16 cellular contexts compared by ENCODE assay signal in genomic region chr12:64716839-64717455, GRCh38. TPM values are rescaled to one million over a fixed set of nuclear protein-coding genes. Genes with fewer than 3 reads are reported as not detected.
DNase-seq lines count a peak whose midpoint lies in the region; ATAC-seq and TF ChIP-seq lines count a peak whose summit lies in the region.
"Had no signal": no experiment of that assay in that cellular context is flagged by ENCODE, and none has a peak within 500 bp of the region (broad histone marks: within the 10 kb centered on the region; RNA-seq: fewer than 3 reads in every experiment).

No MANE protein-coding gene starts in this region.

- TF ChIP-seq CTCF in fibroblast of the aortic adventitia (IDR thresholded peaks at IDR 0.05; ENCODE audit: insufficient read depth, low read length) (no peak), progenitor cell of endocrine pancreas (IDR thresholded peaks at IDR 0.05; ENCODE audit: unreplicated experiment) (no peak)

- no peak for DNase-seq in activated naive CD8-positive, alpha-beta T cell treated with anti-CD3 and anti-CD28 coated beads for 36 hours
- no peak for DNase-seq in activated naive CD8-positive, alpha-beta T cell treated with anti-CD3 and anti-CD28 coated beads, Interleukin-2, amount 10 ng/mL, durations not matched to agents 7 days and 5 days
- DNase-seq in fibroblast of the aortic adventitia (ENCODE audit: low read depth) = peak; percentile 8
- DNase-seq in progenitor cell of endocrine pancreas (ENCODE audit: low spot score, unreplicated experiment) = no peak
- no peak for DNase-seq in retina
- DNase-seq: ACHN; CD8-positive, alpha-beta memory T cell; H7; NCI-H1105 treated with DMSO at 0.1 percent for 48 hours; NCI-H187; NCI-H69 had no signal

- no peaks in the 10 kb centered on the region for H3K27me3 Mint-ChIP-seq in activated naive CD8-positive, alpha-beta T cell
- H3K27me3 Mint-ChIP-seq in activated naive CD8-positive, alpha-beta T cell treated with anti-CD3 and anti-CD28 coated beads for 36 hours = no peaks in the 10 kb centered on the region
- no peaks in the 10 kb centered on the region for H3K27me3 Mint-ChIP-seq in activated naive CD8-positive, alpha-beta T cell treated with anti-CD3 and anti-CD28 coated beads, Interleukin-2, amount 10 ng/mL, durations not matched to agents 7 days and 5 days
- no peaks in the 10 kb centered on the region for H3K27me3 Mint-ChIP-seq in progenitor cell of endocrine pancreas
- H3K27me3 Mint-ChIP-seq: B cell; CD8-positive, alpha-beta memory T cell had no signal

- H3K36me3 Mint-ChIP-seq in activated naive CD8-positive, alpha-beta T cell = peaks cover 41% of the 10 kb centered on the region
- H3K36me3 Mint-ChIP-seq in activated naive CD8-positive, alpha-beta T cell treated with anti-CD3 and anti-CD28 coated beads for 36 hours = peaks cover 39% of the 10 kb centered on the region
- peaks cover 51% of the 10 kb centered on the region for H3K36me3 Mint-ChIP-seq in activated naive CD8-positive, alpha-beta T cell treated with anti-CD3 and anti-CD28 coated beads, Interleukin-2, amount 10 ng/mL, durations not matched to agents 7 days and 5 days
- peaks cover 29% of the 10 kb centered on the region for H3K36me3 Mint-ChIP-seq in progenitor cell of endocrine pancreas (ENCODE audit: insufficient read depth)

- no peak for ATAC-seq in activated naive CD8-positive, alpha-beta T cell treated with anti-CD3 and anti-CD28 coated beads, Interleukin-2, amount 10 ng/mL, durations not matched to agents 7 days and 5 days (ENCODE audit: low read depth)
- ATAC-seq in GM18498 (IDR thresholded peaks at IDR 0.05; ENCODE audit: unreplicated experiment) (no peak), HG02763 (IDR thresholded peaks at IDR 0.05; ENCODE audit: unreplicated experiment) (no peak)
- ATAC-seq: HepG2 had no signal

- H3K9me3 Mint-ChIP-seq in activated naive CD8-positive, alpha-beta T cell (ENCODE audit: low read depth) = no peaks in the 10 kb centered on the region
- no peaks in the 10 kb centered on the region for H3K9me3 Mint-ChIP-seq in activated naive CD8-positive, alpha-beta T cell treated with anti-CD3 and anti-CD28 coated beads for 36 hours
- H3K9me3 Mint-ChIP-seq in activated naive CD8-positive, alpha-beta T cell treated with anti-CD3 and anti-CD28 coated beads, Interleukin-2, amount 10 ng/mL, durations not matched to agents 7 days and 5 days = no peaks in the 10 kb centered on the region
- no peaks in the 10 kb centered on the region for H3K9me3 Mint-ChIP-seq in progenitor cell of endocrine pancreas (ENCODE audit: low read depth)
- H3K9me3 Mint-ChIP-seq: CD8-positive, alpha-beta memory T cell had no signal

- peaks cover 24% of the 10 kb centered on the region for H3K4me1 Mint-ChIP-seq in activated naive CD8-positive, alpha-beta T cell (ENCODE audit: low read depth)
- peaks cover 24% of the 10 kb centered on the region for H3K4me1 Mint-ChIP-seq in activated naive CD8-positive, alpha-beta T cell treated with anti-CD3 and anti-CD28 coated beads for 36 hours
- peaks cover 21% of the 10 kb centered on the region for H3K4me1 Mint-ChIP-seq in activated naive CD8-positive, alpha-beta T cell treated with anti-CD3 and anti-CD28 coated beads, Interleukin-2, amount 10 ng/mL, durations not matched to agents 7 days and 5 days
- H3K4me1 Mint-ChIP-seq in progenitor cell of endocrine pancreas (ENCODE audit: low read depth) = no peaks in the 10 kb centered on the region
- H3K4me1 Mint-ChIP-seq: B cell had no signal

- POLR2A ChIA-PET in activated naive CD8-positive, alpha-beta T cell treated with anti-CD3 and anti-CD28 coated beads, Interleukin-2, amount 10 ng/mL, durations not matched to agents 7 days and 5 days (lab: Charles Lee) = no interaction called here

- H3K4me3 Mint-ChIP-seq in activated naive CD8-positive, alpha-beta T cell = no peak overlapping the region
- no peak overlapping the region for H3K4me3 Mint-ChIP-seq in activated naive CD8-positive, alpha-beta T cell treated with anti-CD3 and anti-CD28 coated beads for 36 hours
- H3K4me3 Mint-ChIP-seq in activated naive CD8-positive, alpha-beta T cell treated with anti-CD3 and anti-CD28 coated beads, Interleukin-2, amount 10 ng/mL, durations not matched to agents 7 days and 5 days = no peak overlapping the region
- H3K4me3 Mint-ChIP-seq in progenitor cell of endocrine pancreas (ENCODE audit: low read depth) = no peak overlapping the region
- H3K4me3 Mint-ChIP-seq: B cell; CD8-positive, alpha-beta memory T cell had no signal

- H3K27ac Mint-ChIP-seq in activated naive CD8-positive, alpha-beta T cell = peak overlapping the region; percentile 17
- H3K27ac Mint-ChIP-seq in activated naive CD8-positive, alpha-beta T cell treated with anti-CD3 and anti-CD28 coated beads for 36 hours = no peak overlapping the region
- peak overlapping the region; percentile 1 for H3K27ac Mint-ChIP-seq in activated naive CD8-positive, alpha-beta T cell treated with anti-CD3 and anti-CD28 coated beads, Interleukin-2, amount 10 ng/mL, durations not matched to agents 7 days and 5 days
- H3K27ac Mint-ChIP-seq in progenitor cell of endocrine pancreas = peak overlapping the region; percentile 62
- H3K27ac Mint-ChIP-seq: B cell had no signal

- H3K4me3 ChIP-seq in fibroblast of the aortic adventitia (ENCODE audit: low read depth, low read length) = no peak overlapping the region

RNA-seq across cellular contexts. Expression of gene GNS, which starts 42.3 kb away (rescaled TPM):
- total RNA-seq in activated naive CD8-positive, alpha-beta T cell treated with anti-CD3 and anti-CD28 coated beads for 36 hours = 10 to 100 TPM; 18.4 to 21.4 TPM
- total RNA-seq in activated naive CD8-positive, alpha-beta T cell treated with anti-CD3 and anti-CD28 coated beads, Interleukin-2, amount 10 ng/mL, durations not matched to agents 7 days and 5 days = 10 to 100 TPM; 28.6 to 32.0 TPM
- total RNA-seq in fibroblast of the aortic adventitia (ENCODE audit: low replicate concordance) (162 and 166 TPM in 2 replicates), progenitor cell of endocrine pancreas (71.5 and 78.8 TPM in 2 replicates)
